In the genomic region with DNA sequence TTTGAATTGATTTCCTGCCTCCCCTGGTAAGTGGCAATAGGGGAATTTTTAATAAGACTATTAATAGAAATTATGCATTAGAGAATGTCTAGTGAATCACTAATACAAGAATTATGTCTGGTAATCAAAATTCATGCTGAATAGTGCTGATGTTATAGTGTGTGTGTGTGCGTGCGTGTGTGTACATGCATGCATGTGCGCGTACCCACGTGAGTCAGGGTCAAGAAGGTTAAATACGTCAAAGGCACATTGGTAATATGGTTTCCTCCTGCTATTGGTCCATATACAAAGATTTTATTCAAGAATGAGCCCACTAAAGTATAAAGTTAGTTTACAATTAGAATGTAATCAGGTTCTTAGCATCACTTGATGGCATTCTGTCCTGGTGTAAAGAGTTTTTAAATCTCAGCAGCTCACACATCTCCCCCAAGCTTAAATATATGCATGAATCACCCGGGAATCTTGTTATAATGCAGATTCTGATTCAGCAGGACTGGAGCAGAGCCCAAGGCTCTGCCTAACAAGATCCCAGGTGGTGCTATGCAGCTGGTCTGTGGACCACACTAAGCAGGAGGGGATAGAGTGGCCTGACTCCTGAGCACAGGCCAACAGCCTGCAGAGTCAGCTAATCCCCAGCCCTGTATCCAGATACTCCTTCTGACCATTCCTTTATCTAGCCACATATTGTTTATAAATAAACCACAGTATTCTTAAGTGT, we compare ENCODE assay signal across 25 cellular contexts. TPM values are rescaled to one million over a fixed set of nuclear protein-coding genes. Genes with fewer than 3 reads are reported as not detected.
DNase-seq lines count a peak whose midpoint lies in the region; ATAC-seq and TF ChIP-seq lines count a peak whose summit lies in the region.
"Had no signal": no experiment of that assay in that cellular context is flagged by ENCODE, and none has a peak within 500 bp of the region (broad histone marks: within the 10 kb centered on the region; RNA-seq: fewer than 3 reads in every experiment).

No MANE protein-coding gene starts in this region.

- H3K27me3 Mint-ChIP-seq in endothelial cell (ENCODE audit: unreplicated experiment): peaks cover 2% of the 10 kb centered on the region
- H3K27me3 Mint-ChIP-seq: CD4-positive, CD25-positive, alpha-beta regulatory T cell; natural killer cell treated with Interleukin-12 subunit alpha and Interleukin-12 subunit beta and Interleukin-15 and Interleukin-18, amount 100 ng/mL, for 72 hours had no signal

- H3K36me3 ChIP-seq in MG63: no peaks in the 10 kb centered on the region
- H3K36me3 ChIP-seq: pancreas, tibial nerve had no signal

- H3K4me1 Mint-ChIP-seq in endothelial cell (ENCODE audit: unreplicated experiment): peaks cover 7% of the 10 kb centered on the region
- H3K4me1 Mint-ChIP-seq: activated CD4-positive, alpha-beta T cell treated with anti-CD3 and anti-CD28 coated beads, Interleukin-2, amount 10 ng/mL, durations not matched to agents 24 days and 14 days; CD4-positive, CD25-positive, alpha-beta regulatory T cell had no signal

- no peaks in the 10 kb centered on the region for H3K9me3 Mint-ChIP-seq in endothelial cell (ENCODE audit: unreplicated experiment)
- H3K9me3 Mint-ChIP-seq: activated CD4-positive, alpha-beta T cell treated with anti-CD3 and anti-CD28 coated beads, Interleukin-2, amount 10 ng/mL, durations not matched to agents 24 days and 14 days; natural killer cell treated with Interleukin-12 subunit alpha and Interleukin-12 subunit beta and Interleukin-15 and Interleukin-18, amount 100 ng/mL, for 72 hours had no signal

- TF ChIP-seq CTCF in endothelial cell (IDR thresholded peaks at IDR 0.05; ENCODE audit: unreplicated experiment): no peak

- ATAC-seq in HG03460 (IDR thresholded peaks at IDR 0.05; ENCODE audit: unreplicated experiment): no peak
- ATAC-seq: natural killer cell treated with Interleukin-12 subunit alpha and Interleukin-12 subunit beta and Interleukin-15 and Interleukin-18, amount 100 ng/mL, for 72 hours; pancreas; right cardiac atrium; SK-N-SH treated with all-trans-retinoic acid at 6 μM for 48 hours had no signal

- no peaks in the 10 kb centered on the region for H3K9me3 ChIP-seq in MG63
- H3K9me3 ChIP-seq: pancreas, tibial nerve had no signal

- no peak overlapping the region for H3K4me3 ChIP-seq in MG63
- H3K4me3 ChIP-seq: pancreas, tibial nerve had no signal

- no peaks in the 10 kb centered on the region for H3K27me3 ChIP-seq in MG63
- H3K27me3 ChIP-seq: pancreas, tibial nerve had no signal

- no peak overlapping the region for H3K4me3 Mint-ChIP-seq in endothelial cell (ENCODE audit: unreplicated experiment)
- H3K4me3 Mint-ChIP-seq: activated CD4-positive, alpha-beta T cell treated with anti-CD3 and anti-CD28 coated beads, Interleukin-2, amount 10 ng/mL, durations not matched to agents 24 days and 14 days; CD4-positive, CD25-positive, alpha-beta regulatory T cell; natural killer cell treated with Interleukin-12 subunit alpha and Interleukin-12 subunit beta and Interleukin-15 and Interleukin-18, amount 100 ng/mL, for 72 hours had no signal

- no peak overlapping the region for H3K27ac Mint-ChIP-seq in endothelial cell (ENCODE audit: unreplicated experiment)
- H3K27ac Mint-ChIP-seq: activated CD4-positive, alpha-beta T cell treated with anti-CD3 and anti-CD28 coated beads, Interleukin-2, amount 10 ng/mL, durations not matched to agents 24 days and 14 days; natural killer cell treated with Interleukin-12 subunit alpha and Interleukin-12 subunit beta and Interleukin-15 and Interleukin-18, amount 100 ng/mL, for 72 hours had no signal

- DNase-seq in MG63: peak; percentile 58
- peak; percentile 73 for DNase-seq in astrocyte of the hippocampus (ENCODE audit: low read depth, low spot score)
- DNase-seq in iPS-NIHi11 (ENCODE audit: low spot score): peak; percentile 56
- peak; percentile 30 for DNase-seq in superior temporal gyrus (ENCODE audit: extremely low spot score)
- DNase-seq in NCI-H748 (lab: John Stamatoyannopoulos, UW; ENCODE audit: unreplicated experiment): no peak
- DNase-seq in endothelial cell (ENCODE audit: low spot score): no peak
- DNase-seq: activated CD4-positive, alpha-beta T cell treated with anti-CD3 and anti-CD28 coated beads, Interleukin-2, amount 10 ng/mL, durations not matched to agents 24 days and 14 days; activated naive CD4-positive, alpha-beta T cell; activated T-cell treated with anti-CD3 and anti-CD28 coated beads, Interleukin-2, amount 50 U/mL, for 48 hours; caudate nucleus; CD4-positive, CD25-positive, alpha-beta regulatory T cell; dermis blood vessel endothelial cell; midbrain; NCI-H1694; NCI-H526 treated with DMSO at 0.1 percent for 48 hours; pancreas; right cardiac atrium; stimulated activated CD4-positive, alpha-beta T cell treated with anti-CD3 and anti-CD28 coated beads, Interleukin-12 subunit alpha, Interleukin-12 subunit beta, amount 100 ng/mL, for 4 hours; stimulated activated CD4-positive, alpha-beta T cell treated with anti-CD3 and anti-CD28 coated beads, Interleukin-4, amount 100 ng/mL, for 24 hours; stimulated activated naive CD4-positive, alpha-beta T cell; T-helper 2 cell had no signal

- H3K36me3 Mint-ChIP-seq in endothelial cell (ENCODE audit: low read depth, unreplicated experiment): no peaks in the 10 kb centered on the region
- H3K36me3 Mint-ChIP-seq: natural killer cell treated with Interleukin-12 subunit alpha and Interleukin-12 subunit beta and Interleukin-15 and Interleukin-18, amount 100 ng/mL, for 72 hours had no signal

RNA-seq across cellular contexts. Expression of a gene that starts 43.9 kb away (rescaled TPM):
- not detected in 2 replicates for total RNA-seq in MG63 (2014; rRNA removed; shearing (Covaris generic); ENCODE audit: low replicate concordance)
- total RNA-seq in endothelial cell (ENCODE audit: unreplicated experiment): 16.9 TPM

Comparison
In these comparisons a context has a peak if more than half of its experiments do, and no peak if none do; other contexts are left out.
1. DNase-seq: peak in MG63 (single experiment), astrocyte of the hippocampus (single experiment), iPS-NIHi11 (single experiment) and superior temporal gyrus (single experiment); none in NCI-H748 (single experiment) and endothelial cell (single experiment).
2. RNA of a gene that starts 43.9 kb away (total RNA-seq): 16.9 TPM in endothelial cell (single experiment); not detected in MG63; every median in the first group is over 10 times any median in the second.